ENCODE assay signal across 18 cellular contexts in the genomic region with DNA sequence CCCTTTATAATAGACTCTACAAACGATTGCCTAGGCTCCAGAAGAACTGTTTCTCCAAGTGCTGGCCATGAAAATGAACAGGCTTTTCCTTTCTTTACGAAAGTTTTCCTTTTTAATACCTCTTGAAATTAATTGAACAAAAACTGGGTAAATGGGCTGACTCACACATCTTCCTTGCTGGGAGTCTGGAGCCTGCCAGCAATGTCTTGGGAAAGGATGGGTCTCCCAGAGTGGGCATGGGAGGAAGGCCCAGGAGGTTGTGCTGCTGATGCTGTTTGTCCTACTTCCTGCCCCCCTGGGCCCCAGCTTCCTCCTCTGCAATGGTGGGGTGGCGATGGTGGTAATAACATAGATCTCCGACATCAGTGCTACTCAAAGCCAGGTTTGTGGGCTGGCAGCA.
A peak's percentile ranks its signal among the peaks of the same experiment; 100 is the strongest.
DNase-seq lines count a peak whose midpoint lies in the region; ATAC-seq lines count a peak whose summit lies in the region.
"Had no signal": no experiment of that assay in that cellular context is flagged by ENCODE, and none has a peak within 500 bp of the region (broad histone marks: within the 10 kb centered on the region; RNA-seq: fewer than 3 reads in every experiment).

No MANE protein-coding gene starts in this region.

- in situ Hi-C loops in GM23248 (cut with MboI) = no loop called here

- H4K20me1 ChIP-seq in GM23248 (ENCODE audit: insufficient read depth) = no peaks in the 10 kb centered on the region

- H3K4me2 ChIP-seq in GM23248 (ENCODE audit: unreplicated experiment) = peak overlapping the region; percentile 53

- peaks cover 9% of the 10 kb centered on the region for H3F3A ChIP-seq in GM23248 (ENCODE audit: insufficient read depth)

- no peak overlapping the region for H3K27ac Mint-ChIP-seq in stimulated activated naive CD8-positive, alpha-beta T cell treated with anti-CD3 and anti-CD28 coated beads, Interleukin-15, amount 100 ng/mL, for 72 hours
- H3K27ac Mint-ChIP-seq in naive thymus-derived CD4-positive, alpha-beta T cell = no peak overlapping the region
- H3K27ac Mint-ChIP-seq: CD4-positive, CD25-positive, alpha-beta regulatory T cell had no signal

- H2AFZ ChIP-seq in GM23248 = peak overlapping the region; percentile 76

- peaks cover 21% of the 10 kb centered on the region for H3K4me1 Mint-ChIP-seq in stimulated activated naive CD8-positive, alpha-beta T cell treated with anti-CD3 and anti-CD28 coated beads, Interleukin-15, amount 100 ng/mL, for 72 hours
- H3K4me1 Mint-ChIP-seq in naive thymus-derived CD4-positive, alpha-beta T cell = peaks cover 4 to 12% (median 10%) of the 10 kb centered on the region in 7 donors

- H3K4me1 ChIP-seq in GM23248 (ENCODE audit: insufficient read depth) = peaks cover 16% of the 10 kb centered on the region; the same call in 1 of the 2 replicates
- H3K4me1 ChIP-seq in naive thymus-derived CD4-positive, alpha-beta T cell (ENCODE audit: control insufficient read depth in 2 of 2, insufficient read depth in 2 of 2, low read length in 2 of 2) = no peaks in the 10 kb centered on the region
- H3K4me1 ChIP-seq: Caco-2 had no signal

- ATAC-seq in HG03520 (IDR thresholded peaks at IDR 0.05; ENCODE audit: unreplicated experiment) (no peak), HG02798 (IDR thresholded peaks at IDR 0.05; ENCODE audit: poor library complexity, unreplicated experiment) (no peak)
- ATAC-seq in stimulated activated naive CD8-positive, alpha-beta T cell treated with anti-CD3 and anti-CD28 coated beads, Interleukin-15, amount 100 ng/mL, for 72 hours = no peak
- no peak for ATAC-seq in naive thymus-derived CD4-positive, alpha-beta T cell
- ATAC-seq: GM12878, Right ventricle myocardium inferior had no signal

- H3K4me3 ChIP-seq in GM23248 = peak overlapping the region; percentile 45; the same call in 1 of the 2 replicates
- peak overlapping the region; percentile 36; the same call in 1 of the 2 replicates for H3K4me3 ChIP-seq in SK-N-MC
- H3K4me3 ChIP-seq in naive thymus-derived CD4-positive, alpha-beta T cell (ENCODE audit: low read length) = no peak overlapping the region

- no peaks in the 10 kb centered on the region for H3K9me3 ChIP-seq in GM23248 (ENCODE audit: low read depth)
- H3K9me3 ChIP-seq in SK-N-MC (ENCODE audit: low read depth, low read length) = no peaks in the 10 kb centered on the region
- no peaks in the 10 kb centered on the region for H3K9me3 ChIP-seq in naive thymus-derived CD4-positive, alpha-beta T cell (ENCODE audit: control insufficient read depth in 2 of 3, low read length in 3 of 3)
- H3K9me3 ChIP-seq: Caco-2 had no signal

- H3K27me3 Mint-ChIP-seq in stimulated activated naive CD8-positive, alpha-beta T cell treated with anti-CD3 and anti-CD28 coated beads, Interleukin-15, amount 100 ng/mL, for 72 hours = no peaks in the 10 kb centered on the region
- H3K27me3 Mint-ChIP-seq in naive thymus-derived CD4-positive, alpha-beta T cell = no peaks in the 10 kb centered on the region

- H3K9ac ChIP-seq in GM23248 = peak overlapping the region; percentile 59
- H3K9ac ChIP-seq in SK-N-MC (ENCODE audit: insufficient read length) = no peak overlapping the region

- no peaks in the 10 kb centered on the region for H3K9me3 Mint-ChIP-seq in stimulated activated naive CD8-positive, alpha-beta T cell treated with anti-CD3 and anti-CD28 coated beads, Interleukin-15, amount 100 ng/mL, for 72 hours
- no peaks in the 10 kb centered on the region for H3K9me3 Mint-ChIP-seq in naive thymus-derived CD4-positive, alpha-beta T cell

- 63 to 66% methylated on average over 4 of the region's 4 CpGs for WGBS in GM23248 (ENCODE audit: low coverage in 1 of 2, low lambda C conversion rate in 2 of 2, missing lambda C conversion rate in 2 of 2), 2 experiments

- no peak overlapping the region for H3K4me3 Mint-ChIP-seq in stimulated activated naive CD8-positive, alpha-beta T cell treated with anti-CD3 and anti-CD28 coated beads, Interleukin-15, amount 100 ng/mL, for 72 hours
- H3K4me3 Mint-ChIP-seq in naive thymus-derived CD4-positive, alpha-beta T cell = no peak overlapping the region
- H3K4me3 Mint-ChIP-seq: CD4-positive, CD25-positive, alpha-beta regulatory T cell had no signal

- H3K36me3 ChIP-seq in GM23248 (ENCODE audit: low read depth) (no peaks in the 10 kb centered on the region), SK-N-MC (ENCODE audit: insufficient read depth, low read length) (no peaks in the 10 kb centered on the region)
- H3K36me3 ChIP-seq in naive thymus-derived CD4-positive, alpha-beta T cell (ENCODE audit: control insufficient read depth in 2 of 3, insufficient read depth in 3 of 3, low read length in 3 of 3) = no peaks in the 10 kb centered on the region

- POLR2A ChIA-PET in naive thymus-derived CD4-positive, alpha-beta T cell (lab: Charles Lee) = no interaction called here

- H3K27me3 ChIP-seq in GM23248 (replicated peaks; ENCODE audit: insufficient read depth) = no peaks in the 10 kb centered on the region
- no peaks in the 10 kb centered on the region for H3K27me3 ChIP-seq in naive thymus-derived CD4-positive, alpha-beta T cell (ENCODE audit: control insufficient read depth in 2 of 2, insufficient read depth in 2 of 2, low read length in 2 of 2)

- CTCF ChIA-PET in naive thymus-derived CD4-positive, alpha-beta T cell (lab: Charles Lee) = no interaction called here

- intact Hi-C loops in naive thymus-derived CD4-positive, alpha-beta T cell (cut with micrococcal nuclease) = no loop called here

- no peak overlapping the region for H3K27ac ChIP-seq in GM23248
- peak overlapping the region; percentile 84; the same call in 1 of the 2 replicates for H3K27ac ChIP-seq in SK-N-MC
- no peak overlapping the region for H3K27ac ChIP-seq in naive thymus-derived CD4-positive, alpha-beta T cell (ENCODE audit: low read depth, low read length)

- no peaks in the 10 kb centered on the region for H3K79me2 ChIP-seq in GM23248 (ENCODE audit: insufficient read depth)

- DNase-seq in GM23248 = peak; percentile 54
- no peak for DNase-seq in SK-N-MC (ENCODE audit: low read depth, low spot score)
- peak; percentile 12 for DNase-seq in fibroblast of peridontal ligament (ENCODE audit: extremely low read depth)
- DNase-seq in stimulated activated naive CD8-positive, alpha-beta T cell treated with anti-CD3 and anti-CD28 coated beads, Interleukin-15, amount 100 ng/mL, for 72 hours = no peak
- DNase-seq in naive thymus-derived CD4-positive, alpha-beta T cell = no peak
- DNase-seq: Caco-2; CD4-positive, CD25-positive, alpha-beta regulatory T cell; DMS153; KG1; NCI-H1436; NCI-H1930; NCI-H226; NCI-H526; T-helper 1 cell had no signal

- H3K9me2 ChIP-seq in GM23248 (ENCODE audit: insufficient read depth) = no peaks in the 10 kb centered on the region

- H3K36me3 Mint-ChIP-seq in naive thymus-derived CD4-positive, alpha-beta T cell = no peaks in the 10 kb centered on the region
- H3K36me3 Mint-ChIP-seq: CD4-positive, CD25-positive, alpha-beta regulatory T cell had no signal

Comparison
In these comparisons a context has a peak if more than half of its experiments do, and no peak if none do; other contexts are left out.
1. DNase-seq: peak in GM23248 (single experiment) and fibroblast of peridontal ligament (single experiment); none in SK-N-MC (single experiment), stimulated activated naive CD8-positive, alpha-beta T cell treated with anti-CD3 and anti-CD28 coated beads, Interleukin-15, amount 100 ng/mL, for 72 hours (0 of 2) and naive thymus-derived CD4-positive, alpha-beta T cell (0 of 9).